8 cellular contexts compared by ENCODE assay signal in the genomic region with DNA sequence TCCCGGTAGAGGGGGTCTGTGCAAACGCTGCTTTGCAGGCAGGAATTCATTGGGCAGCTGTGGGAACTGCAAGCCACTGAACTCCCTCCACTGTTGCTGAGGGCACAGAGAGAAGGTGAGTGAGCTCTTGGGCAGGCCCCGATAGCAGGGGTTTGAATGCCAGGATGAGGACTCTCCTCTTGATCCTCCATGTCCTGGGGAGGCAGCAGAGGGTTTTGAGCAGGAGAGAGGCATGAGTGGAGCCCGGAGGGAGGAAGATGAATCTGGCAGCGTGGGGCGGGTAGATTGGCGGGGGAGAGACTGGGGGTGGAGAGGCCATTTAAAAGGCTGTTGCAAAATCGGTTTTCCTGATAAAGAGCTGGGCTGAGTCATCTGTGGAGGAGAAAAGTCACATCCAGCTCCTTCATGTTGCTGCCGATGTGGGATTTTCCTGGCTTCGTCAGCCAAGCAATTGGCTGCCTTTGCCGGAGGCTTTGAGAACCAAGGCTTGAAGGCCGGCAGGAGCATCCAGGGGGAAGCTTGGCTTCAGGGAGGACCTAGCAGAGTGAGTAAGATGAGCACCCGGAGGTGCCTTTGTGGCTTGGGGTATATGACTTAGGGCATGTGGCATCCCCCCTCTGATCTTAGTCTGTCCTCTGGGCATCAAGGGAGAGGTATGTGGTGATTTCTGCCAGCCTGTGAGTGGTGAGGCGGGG. TPM values are rescaled to one million over a fixed set of nuclear protein-coding genes. Genes with fewer than 3 reads are reported as not detected.
A peak's percentile ranks its signal among the peaks of the same experiment; 100 is the strongest.
DNase-seq lines count a peak whose midpoint lies in the region; ATAC-seq, FAIRE-seq and TF ChIP-seq lines count a peak whose summit lies in the region.

A gene with protein sequence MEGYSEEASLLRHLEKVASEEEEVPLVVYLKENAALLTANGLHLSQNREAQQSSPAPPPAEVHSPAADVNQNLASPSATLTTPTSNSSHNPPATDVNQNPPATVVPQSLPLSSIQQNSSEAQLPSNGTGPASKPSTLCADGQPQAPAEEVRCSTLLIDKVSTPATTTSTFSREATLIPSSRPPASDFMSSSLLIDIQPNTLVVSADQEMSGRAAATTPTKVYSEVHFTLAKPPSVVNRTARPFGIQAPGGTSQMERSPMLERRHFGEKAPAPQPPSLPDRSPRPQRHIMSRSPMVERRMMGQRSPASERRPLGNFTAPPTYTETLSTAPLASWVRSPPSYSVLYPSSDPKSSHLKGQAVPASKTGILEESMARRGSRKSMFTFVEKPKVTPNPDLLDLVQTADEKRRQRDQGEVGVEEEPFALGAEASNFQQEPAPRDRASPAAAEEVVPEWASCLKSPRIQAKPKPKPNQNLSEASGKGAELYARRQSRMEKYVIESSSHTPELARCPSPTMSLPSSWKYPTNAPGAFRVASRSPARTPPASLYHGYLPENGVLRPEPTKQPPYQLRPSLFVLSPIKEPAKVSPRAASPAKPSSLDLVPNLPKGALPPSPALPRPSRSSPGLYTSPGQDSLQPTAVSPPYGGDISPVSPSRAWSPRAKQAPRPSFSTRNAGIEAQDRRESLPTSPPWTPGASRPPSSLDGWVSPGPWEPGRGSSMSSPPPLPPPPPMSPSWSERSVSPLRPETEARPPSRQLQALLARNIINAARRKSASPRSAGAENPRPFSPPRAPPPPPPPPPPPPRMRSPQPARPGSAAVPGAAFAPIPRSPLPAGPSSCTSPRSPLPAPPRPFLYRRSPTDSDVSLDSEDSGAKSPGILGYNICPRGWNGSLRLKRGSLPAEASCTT (plus strand): TSS at position 350 of the 695 bp plus-strand sequence. CDS start 7,616 bp downstream, outside the sequence.

- 24 to 37% (median 33%) methylated on average over 13 to 14 of the region's 14 CpGs for WGBS in small intestine, 3 donors

- H3K4me3 ChIP-seq in HL-60 (replicated peaks; ENCODE audit: insufficient read depth, low read length), result no peak within 1 kb of the TSS
- no peak within 1 kb of the TSS for H3K4me3 ChIP-seq in small intestine (ENCODE audit: low read depth in 1 of 2, low read length in 2 of 2)

- no peak for TF ChIP-seq CTCF in HL-60 (IDR thresholded peaks at IDR 0.05; ENCODE audit: insufficient read depth, low read length)

- H3K27me3 ChIP-seq in HL-60 (ENCODE audit: insufficient read depth, poor library complexity, severe bottlenecking) (peaks cover 2% of the 10 kb centered on the region), small intestine (ENCODE audit: control insufficient read depth in 2 of 2, insufficient read depth in 2 of 2, low read length in 2 of 2) (no peaks in the 10 kb centered on the region)

- ATAC-seq in GM21367 (IDR thresholded peaks at IDR 0.05; ENCODE audit: unreplicated experiment) (no peak), HG03159 (IDR thresholded peaks at IDR 0.05; ENCODE audit: unreplicated experiment) (no peak)

- DNase-seq in HL-60 (ENCODE audit: low read depth in 1 of 2, low spot score in 1 of 2) (peak; percentile 18 to 24), amniotic stem cell (lab: John Stamatoyannopoulos, UW) (peak; percentile 94), inferior parietal cortex (ENCODE audit: extremely low spot score) (peak; percentile 64), small intestine (peak; percentile 67), NCI-H82 treated with DMSO at 0.1 percent for 48 hours (lab: John Stamatoyannopoulos, UW; ENCODE audit: unreplicated experiment) (no peak), NCI-H510A treated with DMSO at 0.1 percent for 48 hours (lab: John Stamatoyannopoulos, UW) (no peak)

- H3K4me1 ChIP-seq in small intestine (ENCODE audit: control insufficient read depth in 2 of 2, insufficient read depth in 1 of 2, low read depth in 1 of 2, low read length in 1 of 2), result peaks cover 3 to 19% of the 10 kb centered on the region in 2 donors

- no peak for FAIRE-seq in small intestine (lab: Jason Lieb, UNC)

- H3K9me3 ChIP-seq in small intestine (ENCODE audit: control insufficient read depth, low read depth), result no peaks in the 10 kb centered on the region

- H3K27ac ChIP-seq in HL-60 (replicated peaks), result no peak within 1 kb of the TSS
- H3K27ac ChIP-seq in small intestine (ENCODE audit: low read depth in 1 of 2, low read length in 1 of 2), result peak within 1 kb of the TSS; percentile 5 to 91

- H3K36me3 ChIP-seq in small intestine (ENCODE audit: control insufficient read depth in 2 of 2, insufficient read depth in 2 of 2, low read length in 2 of 2), result no peaks in the 10 kb centered on the region

RNA-seq across cellular contexts. Expression of the gene that starts here (rescaled TPM):
- 10 to 100 TPM; 23.2 to 34.4 (median 26.2) TPM for polyA plus RNA-seq in small intestine

Comparison
In these comparisons a context has a peak if more than half of its experiments do, and no peak if none do; other contexts are left out.
1. DNase-seq: peak in HL-60 (2 of 2), amniotic stem cell (single experiment), inferior parietal cortex (single experiment) and small intestine (single experiment); none in NCI-H82 treated with DMSO at 0.1 percent for 48 hours (single experiment) and NCI-H510A treated with DMSO at 0.1 percent for 48 hours (single experiment).